In the genomic region with DNA sequence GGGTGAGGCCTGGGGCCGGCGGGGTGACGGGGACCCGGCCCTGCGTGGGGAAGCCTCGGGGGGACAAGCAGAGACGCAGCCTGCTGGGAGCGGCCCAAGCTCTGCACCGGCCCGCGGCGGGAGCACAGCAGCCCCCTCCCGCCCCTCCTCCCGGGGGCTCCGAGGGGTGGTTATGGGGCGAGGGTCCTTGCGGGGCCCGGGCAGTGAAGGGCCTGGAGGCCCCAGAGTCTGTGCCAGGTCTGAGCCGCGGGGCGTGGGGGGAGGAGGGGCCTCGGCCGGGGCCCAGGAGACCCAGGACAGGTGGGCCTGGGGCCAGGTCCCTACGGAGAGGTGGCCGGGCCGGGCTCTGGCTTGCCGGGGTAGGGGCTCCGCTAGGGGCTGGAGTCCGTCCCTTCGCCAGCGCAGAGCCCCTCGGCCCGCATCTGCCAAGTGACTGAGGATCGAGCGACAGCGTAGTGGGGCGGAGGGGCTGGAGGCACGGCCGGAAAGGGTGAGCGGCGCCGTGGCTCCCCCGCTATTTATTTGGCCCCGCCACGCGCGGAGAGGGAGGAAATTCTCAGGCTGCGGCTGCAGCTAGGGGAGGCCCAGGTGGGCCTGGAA, we compare ENCODE assay signal across 8 cellular contexts. TPM values are rescaled to one million over a fixed set of nuclear protein-coding genes. Genes with fewer than 3 reads are reported as not detected.
DNase-seq lines count a peak whose midpoint lies in the region; ATAC-seq, FAIRE-seq and TF ChIP-seq lines count a peak whose summit lies in the region.

No MANE protein-coding gene starts in this region.

- no peak for TF ChIP-seq CTCF in A549 (IDR thresholded peaks at IDR 0.05)

- TF ChIP-seq RAD21 in A549 (conservative IDR thresholded peaks at IDR 0.05 in 1 of 2, IDR thresholded peaks at IDR 0.05 in 1 of 2): no peak

- DNase-seq in A549 (ENCODE audit: low read depth in 1 of 2, low spot score in 1 of 2): no peak
- no peak for DNase-seq in central memory CD8-positive, alpha-beta T cell (ENCODE audit: low spot score in 2 of 2)
- no peak for DNase-seq in naive B cell
- no peak for DNase-seq in NCI-H187 (lab: John Stamatoyannopoulos, UW)
- DNase-seq in MV-4-11 (lab: John Stamatoyannopoulos, UW): no peak
- DNase-seq in NCI-H774 (lab: John Stamatoyannopoulos, UW): no peak
- DNase-seq in NCI-H2081 treated with DMSO at 0.1 percent for 48 hours (lab: John Stamatoyannopoulos, UW): no peak

- no peak for TF ChIP-seq EP300 in A549 (IDR thresholded peaks at IDR 0.05)

- peaks cover 5% of the 10 kb centered on the region for H3K36me3 Mint-ChIP-seq in central memory CD8-positive, alpha-beta T cell (ENCODE audit: insufficient read depth)
- no peaks in the 10 kb centered on the region for H3K36me3 Mint-ChIP-seq in naive B cell

- H3K27ac ChIP-seq in A549: peak overlapping the region; percentile 72 to 92
- H3K27ac ChIP-seq in HUES64 (ENCODE audit: low read depth, low read length): no peak overlapping the region

- peaks cover 49% of the 10 kb centered on the region for H3K27me3 Mint-ChIP-seq in central memory CD8-positive, alpha-beta T cell
- peaks cover 8 to 19% (median 12%) of the 10 kb centered on the region in 3 donors for H3K27me3 Mint-ChIP-seq in naive B cell

- no peak for FAIRE-seq in A549 (lab: Jason Lieb, UNC)

- H3K4me3 ChIP-seq in A549: peak overlapping the region; percentile 71
- peak overlapping the region; percentile 31 for H3K4me3 ChIP-seq in HUES64 (ENCODE audit: low read length)

- H3K27me3 ChIP-seq in HUES64 (ENCODE audit: insufficient read depth, low read length): peaks cover 53% of the 10 kb centered on the region

- H3K27ac Mint-ChIP-seq in central memory CD8-positive, alpha-beta T cell (ENCODE audit: low read depth): no peak overlapping the region
- peak overlapping the region in 3 of 6 donors; percentile 34 to 85 (median 64) for H3K27ac Mint-ChIP-seq in naive B cell

- peak overlapping the region; percentile 99 for H3K4me2 ChIP-seq in A549

- no peaks in the 10 kb centered on the region for H3K36me3 ChIP-seq in HUES64 (ENCODE audit: insufficient read depth, low read length)

- ATAC-seq in A549 (peak; percentile 1 to 3; a peak in 1 of 6 replicates), naive B cell (ENCODE audit: low read depth in 2 of 2) (no peak)
- no peak for ATAC-seq in central memory CD8-positive, alpha-beta T cell (replicated peaks; ENCODE audit: extremely low read depth, poor library complexity, severe bottlenecking)

- 88% methylated on average over 19 of the region's 48 CpGs for WGBS in A549 (ENCODE audit: missing lambda C conversion rate)
- 18% methylated on average over 48 of the region's 48 CpGs for WGBS in HUES64

- no peaks in the 10 kb centered on the region for H3K9me3 Mint-ChIP-seq in central memory CD8-positive, alpha-beta T cell
- peaks cover 0 to 1% (median 0%) of the 10 kb centered on the region in 7 donors for H3K9me3 Mint-ChIP-seq in naive B cell

- CTCF ChIA-PET in A549 (lab: Yijun Ruan, JAX): interaction anchor here (1.5 to 2.1 kb wide), 4 partner anchors 11 to 46 kb away, joined by 4 to 7 read pairs (median 6); no protein-coding TSS in a partner anchor

- H3K4me1 ChIP-seq in A549 (peaks cover 21% of the 10 kb centered on the region), HUES64 (ENCODE audit: insufficient read depth, low read length) (no peaks in the 10 kb centered on the region)

- no peak overlapping the region for H3K9ac ChIP-seq in HUES64 (ENCODE audit: low read depth, low read length)

- no peak for TF ChIP-seq POLR2A in A549 (IDR thresholded peaks at IDR 0.05; ENCODE audit: low read length)

- peaks cover 10% of the 10 kb centered on the region for H3K4me1 Mint-ChIP-seq in central memory CD8-positive, alpha-beta T cell
- peaks cover 14 to 38% (median 29%) of the 10 kb centered on the region in 3 donors for H3K4me1 Mint-ChIP-seq in naive B cell

- peak overlapping the region; percentile 67 for H3K4me3 Mint-ChIP-seq in central memory CD8-positive, alpha-beta T cell
- H3K4me3 Mint-ChIP-seq in naive B cell: peak overlapping the region; percentile 42 to 88 (median 82)

- POLR2A ChIA-PET in A549 (lab: Yijun Ruan, JAX): no interaction called here

- H3K9me3 ChIP-seq in A549 (no peaks in the 10 kb centered on the region), HUES64 (ENCODE audit: insufficient read depth, low read depth, low read length) (peaks cover 6% of the 10 kb centered on the region; the same call in 1 of the 2 replicates)

TF ChIP-seq in A549, 52 proteins besides CTCF, POLR2A, EP300 and RAD21:
- TF ChIP-seq JUN (IDR thresholded peaks at IDR 0.05) (no peak), MAFK (IDR thresholded peaks at IDR 0.05; ENCODE audit: partially characterized antibody) (no peak), MYC (IDR thresholded peaks at IDR 0.05; ENCODE audit: borderline replicate concordance, low read length) (no peak), HDAC2 (IDR thresholded peaks at IDR 0.05) (no peak), BHLHE40 (IDR thresholded peaks at IDR 0.05; ENCODE audit: low read depth, low read length) (no peak), HOXA7 (CRISPR knock-in tag; IDR thresholded peaks at IDR 0.05) (no peak), JUNB (IDR thresholded peaks at IDR 0.05) (no peak), FOSL2 (IDR thresholded peaks at IDR 0.05) (no peak), FOSL2 (CRISPR knock-in tag; IDR thresholded peaks at IDR 0.05) (no peak), EHMT2 (IDR thresholded peaks at IDR 0.05; ENCODE audit: low read depth) (no peak), TP53 (CRISPR knock-in tag; IDR thresholded peaks at IDR 0.05) (no peak), TFCP2L1 (CRISPR knock-in tag; IDR thresholded peaks at IDR 0.05) (no peak)
- TF ChIP-seq, protein P1, sequence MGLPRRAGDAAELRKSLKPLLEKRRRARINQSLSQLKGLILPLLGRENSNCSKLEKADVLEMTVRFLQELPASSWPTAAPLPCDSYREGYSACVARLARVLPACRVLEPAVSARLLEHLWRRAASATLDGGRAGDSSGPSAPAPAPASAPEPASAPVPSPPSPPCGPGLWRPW (IDR thresholded peaks at IDR 0.05): no peak

RNA-seq across cellular contexts. Expression of a gene that starts 0.5 kb away (rescaled TPM):
- polyA plus RNA-seq in A549 (2011; rRNA removed) (2.3 and 2.4 TPM in 2 replicates), A549 (2017; fragmentation: RNase III; extraction: RNeasy Plus Mini Kit Qiagen cat#74134 plus additional on column Dnase treatment) (4.3 to 5.7 TPM (median 5.6 TPM) in 3 replicates), naive B cell (ENCODE audit: low read depth in 6 of 6) (1 to 10 TPM; 1.4 to 3.3 (median 1.9) TPM)
- 9.5 and 17.3 TPM in 2 replicates for polyA plus RNA-seq in A549 (2012; cell fraction: cytosol; rRNA removed)
- polyA plus RNA-seq in A549 (2012; cell fraction: nucleus; rRNA removed): 10.8 and 20.0 TPM in 2 replicates
- 0.74 and 1.4 TPM in 2 replicates for polyA minus RNA-seq in A549 (2011; rRNA and poly(A)+ RNA removed)
- 1.0 TPM for polyA plus RNA-seq in HUES64 (2013, experiment 1 of 2)
- polyA plus RNA-seq in HUES64 (2013, experiment 2 of 2): 1.7 TPM

RNA-seq across cellular contexts. Expression of a gene that starts 35.8 kb away (rescaled TPM):
- polyA plus RNA-seq in A549 (2011; rRNA removed) (12.7 and 13.4 TPM in 2 replicates), A549 (2017; fragmentation: RNase III; extraction: RNeasy Plus Mini Kit Qiagen cat#74134 plus additional on column Dnase treatment) (35.1 to 39.6 TPM (median 37.5 TPM) in 3 replicates), naive B cell (ENCODE audit: low read depth in 6 of 6) (10 to 100 TPM in 3 of 6 donors, 1 to 10 TPM in 3; 3.5 to 13.6 (median 8.3) TPM)
- polyA plus RNA-seq in A549 (2012; cell fraction: cytosol; rRNA removed): 58.9 and 70.0 TPM in 2 replicates
- polyA plus RNA-seq in A549 (2012; cell fraction: nucleus; rRNA removed): 139 and 189 TPM in 2 replicates
- polyA minus RNA-seq in A549 (2011; rRNA and poly(A)+ RNA removed): 5.5 and 9.7 TPM in 2 replicates
- 14.3 TPM for polyA plus RNA-seq in HUES64 (2013, experiment 1 of 2)
- 20.3 TPM for polyA plus RNA-seq in HUES64 (2013, experiment 2 of 2)

RNA-seq across cellular contexts. Expression of a gene that starts 40.2 kb away (rescaled TPM):
- polyA plus RNA-seq in A549 (2011; rRNA removed): 196 and 280 TPM in 2 replicates
- polyA plus RNA-seq in A549 (2012; cell fraction: cytosol; rRNA removed): 1,772 and 1,826 TPM in 2 replicates
- polyA plus RNA-seq in A549 (2012; cell fraction: nucleus; rRNA removed): 674 and 890 TPM in 2 replicates
- 837 to 1,023 TPM (median 999 TPM) in 3 replicates for polyA plus RNA-seq in A549 (2017; fragmentation: RNase III; extraction: RNeasy Plus Mini Kit Qiagen cat#74134 plus additional on column Dnase treatment)
- 60.5 and 132 TPM in 2 replicates for polyA minus RNA-seq in A549 (2011; rRNA and poly(A)+ RNA removed)
- polyA plus RNA-seq in HUES64 (2013, experiment 1 of 2): 2.6 TPM
- polyA plus RNA-seq in HUES64 (2013, experiment 2 of 2): 4.9 TPM
- polyA plus RNA-seq in naive B cell (ENCODE audit: low read depth in 6 of 6): 100 to 1,000 TPM; 115 to 495 (median 235) TPM

RNA-seq across cellular contexts. Expression of a gene that starts 52.3 kb away (rescaled TPM):
- polyA plus RNA-seq in A549 (2011; rRNA removed) (36.2 and 41.0 TPM in 2 replicates), A549 (2017; fragmentation: RNase III; extraction: RNeasy Plus Mini Kit Qiagen cat#74134 plus additional on column Dnase treatment) (55.6 to 68.4 TPM (median 67.3 TPM) in 3 replicates), naive B cell (ENCODE audit: low read depth in 6 of 6) (10 to 100 TPM in 2 of 6 donors, 1 to 10 TPM in 4; 2.0 to 27.3 (median 8.4) TPM)
- polyA plus RNA-seq in A549 (2012; cell fraction: cytosol; rRNA removed): 192 and 210 TPM in 2 replicates
- polyA plus RNA-seq in A549 (2012; cell fraction: nucleus; rRNA removed): 220 and 295 TPM in 2 replicates
- 8.9 and 14.4 TPM in 2 replicates for polyA minus RNA-seq in A549 (2011; rRNA and poly(A)+ RNA removed)
- polyA plus RNA-seq in HUES64 (2013, experiment 1 of 2): 11.3 TPM
- 16.5 TPM for polyA plus RNA-seq in HUES64 (2013, experiment 2 of 2)

Comparison
In these comparisons a context has a peak if more than half of its experiments do, and no peak if none do; other contexts are left out.
1. ATAC-seq: peak in A549 (2 of 2); none in central memory CD8-positive, alpha-beta T cell (single experiment) and naive B cell (0 of 2).